In the genomic region with DNA sequence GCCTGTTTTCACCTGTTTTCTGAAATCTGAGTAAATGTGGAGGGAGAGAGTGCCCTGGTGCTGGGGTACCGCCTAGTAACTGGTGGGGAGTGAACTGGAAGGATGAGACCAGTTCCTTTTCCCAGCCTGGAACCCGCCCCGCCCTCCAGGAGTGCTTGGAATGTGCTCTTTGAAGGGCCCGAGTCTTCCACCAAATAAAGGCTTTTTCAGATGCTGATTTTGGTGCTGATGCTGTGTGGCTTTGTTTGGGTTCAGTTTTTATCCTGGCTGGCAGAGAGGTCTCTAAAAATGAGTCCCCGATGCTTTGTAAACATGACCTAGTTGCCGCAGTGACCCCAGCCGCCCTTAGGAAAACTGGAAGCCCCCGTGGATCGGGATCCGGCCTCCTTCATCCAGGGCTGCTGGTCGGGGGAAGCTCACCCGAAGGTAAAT, we compare ENCODE assay signal across 16 cellular contexts. TPM values are rescaled to one million over a fixed set of nuclear protein-coding genes. Genes with fewer than 3 reads are reported as not detected.
DNase-seq lines count a peak whose midpoint lies in the region; ATAC-seq, FAIRE-seq and TF ChIP-seq lines count a peak whose summit lies in the region.
"Had no signal": no experiment of that assay in that cellular context is flagged by ENCODE, and none has a peak within 500 bp of the region (broad histone marks: within the 10 kb centered on the region; RNA-seq: fewer than 3 reads in every experiment).

No MANE protein-coding gene starts in this region.

- peaks cover 71% of the 10 kb centered on the region for H3K79me2 ChIP-seq in HepG2 (ENCODE audit: insufficient read depth, low read length)

- no peak overlapping the region for H3K9ac ChIP-seq in HUES48 (ENCODE audit: low read depth, low read length)
- H3K9ac ChIP-seq in HepG2 (ENCODE audit: insufficient read depth, low read depth, low read length): no peak overlapping the region

- H3K4me1 Mint-ChIP-seq in dendritic cell treated with granulocyte-macrophage colony-stimulating factor and Interleukin-4, amounts not matched to agents 40 ng/mL and 50 ng/mL, for 4 days (ENCODE audit: low read depth): peaks cover 84% of the 10 kb centered on the region

- in situ Hi-C loops in gastrocnemius medialis (cut with MboI; ENCODE audit: low sequenced_read_pairs in 4 of 4): no loop called here
- in situ Hi-C loops in HepG2 (cut with HindIII; ENCODE audit: extremely low pct_ligation_motif_present, low pct_unique_long_range_greater_than_20kb): no loop called here

- no peaks in the 10 kb centered on the region for H3K27me3 Mint-ChIP-seq in dendritic cell treated with granulocyte-macrophage colony-stimulating factor and Interleukin-4, amounts not matched to agents 40 ng/mL and 50 ng/mL, for 4 days
- H3K27me3 Mint-ChIP-seq: naive thymus-derived CD4-positive, alpha-beta T cell had no signal

- TF ChIP-seq CTCF in gastrocnemius medialis (IDR thresholded peaks at IDR 0.05 in 4 of 5, conservative IDR thresholded peaks at IDR 0.05 in 1 of 5) (no peak), HepG2 (CRISPR knock-in tag; IDR thresholded peaks at IDR 0.05) (no peak)

- POLR2A ChIA-PET in HepG2 (lab: Yijun Ruan, JAX): no interaction called here

- FAIRE-seq in HepG2 (lab: Jason Lieb, UNC): no peak

- no peaks in the 10 kb centered on the region for H3K9me3 ChIP-seq in HUES48 (ENCODE audit: control insufficient read depth, insufficient read depth, low read length)
- H3K9me3 ChIP-seq in gastrocnemius medialis: no peaks in the 10 kb centered on the region
- no peaks in the 10 kb centered on the region for H3K9me3 ChIP-seq in HepG2 (ENCODE audit: low read length)
- H3K9me3 ChIP-seq: BE2C had no signal

- H3K27ac Mint-ChIP-seq in dendritic cell treated with granulocyte-macrophage colony-stimulating factor and Interleukin-4, amounts not matched to agents 40 ng/mL and 50 ng/mL, for 4 days: peak overlapping the region; percentile 40
- H3K27ac Mint-ChIP-seq: activated T-helper 1 cell treated with anti-CD3 and anti-CD28 coated beads, Interleukin-12 subunit alpha, Interleukin-12 subunit beta, Interleukin-2, Interleukin-4 antibody, amounts not matched to agents 30 ng/mL and 10 ng/mL and 1 ng/mL, durations not matched to agents 14 hours and 24 hours and 36 hours had no signal

- peaks cover 65% of the 10 kb centered on the region for H4K20me1 ChIP-seq in HepG2 (ENCODE audit: insufficient read depth, low read length)

- no peak for TF ChIP-seq POLR2A in gastrocnemius medialis (IDR thresholded peaks at IDR 0.05)
- no peak for TF ChIP-seq POLR2A in HepG2 (IDR thresholded peaks at IDR 0.05; ENCODE audit: insufficient read depth in 1 of 2, low read depth in 2 of 2, low read length in 2 of 2)

- peaks cover 96% of the 10 kb centered on the region for H3K27me3 ChIP-seq in HUES48 (ENCODE audit: control insufficient read depth, insufficient read depth, low read length)
- H3K27me3 ChIP-seq in gastrocnemius medialis: no peaks in the 10 kb centered on the region
- H3K27me3 ChIP-seq in HepG2 (ENCODE audit: control insufficient read depth in 1 of 2, insufficient read depth in 2 of 2, low read length in 2 of 2): no peaks in the 10 kb centered on the region
- H3K27me3 ChIP-seq: BE2C had no signal

- H3K36me3 ChIP-seq in HUES48 (ENCODE audit: control insufficient read depth, insufficient read depth, low read length) (no peaks in the 10 kb centered on the region), gastrocnemius medialis (no peaks in the 10 kb centered on the region), HepG2 (replicated peaks in 1 of 2; ENCODE audit: control insufficient read depth in 1 of 2, insufficient read depth in 2 of 2, low read length in 2 of 2) (peaks cover 2 to 19% of the 10 kb centered on the region in 2 experiments; a peak in 2 of 5 replicates)

- no peak for TF ChIP-seq RAD21 in HepG2 (CRISPR knock-in tag; IDR thresholded peaks at IDR 0.05)

- no peak overlapping the region for H3K4me3 Mint-ChIP-seq in dendritic cell treated with granulocyte-macrophage colony-stimulating factor and Interleukin-4, amounts not matched to agents 40 ng/mL and 50 ng/mL, for 4 days
- H3K4me3 Mint-ChIP-seq: activated T-helper 1 cell treated with anti-CD3 and anti-CD28 coated beads, Interleukin-12 subunit alpha, Interleukin-12 subunit beta, Interleukin-2, Interleukin-4 antibody, amounts not matched to agents 30 ng/mL and 10 ng/mL and 1 ng/mL, durations not matched to agents 14 hours and 24 hours and 36 hours had no signal

- BruUV-seq in HepG2 (replicated peaks; lab: Mats Ljungman, UMichigan): no TSS peak

- ATAC-seq in gastrocnemius medialis (no peak), HepG2 (no peak)
- ATAC-seq: left lobe of liver; naive thymus-derived CD4-positive, alpha-beta T cell had no signal

- DNase-seq in islet precursor cell (peak; percentile 77), gastrocnemius medialis (no peak), HepG2 (ENCODE audit: low spot score) (no peak), amygdala (lab: John Stamatoyannopoulos, UW) (no peak)
- DNase-seq in stimulated activated CD4-positive, alpha-beta T cell treated with anti-CD3 and anti-CD28 coated beads, Interleukin-12 subunit alpha, Interleukin-12 subunit beta, amount 100 ng/mL, for 4 hours: no peak
- no peak for DNase-seq in activated CD8-positive, alpha-beta memory T cell treated with anti-CD3 and anti-CD28 coated beads, Interleukin-2, amount 50 U/mL, for 48 hours
- DNase-seq: BE2C; naive thymus-derived CD4-positive, alpha-beta T cell; NCI-H1694 treated with DMSO at 0.1 percent for 48 hours; OCI-M1; stimulated activated CD4-positive, alpha-beta T cell treated with anti-CD3 and anti-CD28 coated beads, Interleukin-2, amount 100 ng/mL, for 24 hours had no signal

- CTCF ChIA-PET in HepG2 (lab: Yijun Ruan, JAX; ENCODE audit: low intra/inter-chr PET ratio, low total read pairs): no interaction called here

- TF ChIP-seq EP300 in HepG2 (IDR thresholded peaks at IDR 0.05; ENCODE audit: low read depth in 2 of 2, low read length in 2 of 2) (no peak), HepG2 (CRISPR knock-in tag; IDR thresholded peaks at IDR 0.05; ENCODE audit: borderline replicate concordance) (no peak)

- H3K4me1 ChIP-seq in HUES48 (ENCODE audit: control insufficient read depth, insufficient read depth, low read length): peaks cover 19% of the 10 kb centered on the region
- peaks cover 34 to 44% of the 10 kb centered on the region in 2 donors for H3K4me1 ChIP-seq in gastrocnemius medialis
- H3K4me1 ChIP-seq in HepG2 (ENCODE audit: insufficient read depth, low read length): peaks cover 34% of the 10 kb centered on the region
- H3K4me1 ChIP-seq: BE2C had no signal

- no peak overlapping the region for H2AFZ ChIP-seq in HepG2 (ENCODE audit: low read length)

- H3K4me2 ChIP-seq in HepG2 (ENCODE audit: low read depth, low read length): no peak overlapping the region

- H3K27ac ChIP-seq in HUES48 (ENCODE audit: low read depth, low read length): peak overlapping the region; percentile 90
- peak overlapping the region; percentile 12 to 62 (median 40) for H3K27ac ChIP-seq in gastrocnemius medialis
- no peak overlapping the region for H3K27ac ChIP-seq in HepG2 (ENCODE audit: extremely low read length, insufficient read depth, low read length)
- H3K27ac ChIP-seq: epithelial cell of prostate had no signal

- peaks cover 28% of the 10 kb centered on the region for H3K36me3 Mint-ChIP-seq in dendritic cell treated with granulocyte-macrophage colony-stimulating factor and Interleukin-4, amounts not matched to agents 40 ng/mL and 50 ng/mL, for 4 days (ENCODE audit: low read depth)

- no peaks in the 10 kb centered on the region for H3K9me3 Mint-ChIP-seq in dendritic cell treated with granulocyte-macrophage colony-stimulating factor and Interleukin-4, amounts not matched to agents 40 ng/mL and 50 ng/mL, for 4 days
- H3K9me3 Mint-ChIP-seq: activated T-helper 1 cell treated with anti-CD3 and anti-CD28 coated beads, Interleukin-12 subunit alpha, Interleukin-12 subunit beta, Interleukin-2, Interleukin-4 antibody, amounts not matched to agents 30 ng/mL and 10 ng/mL and 1 ng/mL, durations not matched to agents 14 hours and 24 hours and 36 hours had no signal

- intact Hi-C loops in dendritic cell treated with granulocyte-macrophage colony-stimulating factor and Interleukin-4, amounts not matched to agents 40 ng/mL and 50 ng/mL, for 4 days (cut with micrococcal nuclease): no loop called here
- intact Hi-C loops in gastrocnemius medialis (cut with DNase I; ENCODE audit: low total_unique reads): no loop called here
- intact Hi-C loops in HepG2 (cut with micrococcal nuclease; ENCODE audit: unreplicated experiment): no loop called here

- WGBS in HepG2 (ENCODE audit: low lambda C conversion rate): 98% methylated on average over 10 of the region's 12 CpGs

- peak overlapping the region; percentile 59 for H3K4me3 ChIP-seq in HUES48 (ENCODE audit: low read depth, low read length)
- no peak overlapping the region for H3K4me3 ChIP-seq in gastrocnemius medialis
- no peak overlapping the region for H3K4me3 ChIP-seq in HepG2 (replicated peaks in 1 of 3; ENCODE audit: insufficient read depth in 1 of 3, low read depth in 2 of 3, low read length in 3 of 3)

TF ChIP-seq in HepG2, 621 proteins besides CTCF, POLR2A, EP300 and RAD21 (continues in another document):
- no peak for TF ChIP-seq ERF (CRISPR knock-in tag; IDR thresholded peaks at IDR 0.05)

RNA-seq across cellular contexts. Expression of a gene that starts 25.9 kb away (rescaled TPM):
- total RNA-seq in gastrocnemius medialis (10 to 100 TPM in 3 of 4 donors, 1 to 10 TPM in 1; 9.8 to 43.6 (median 18.8) TPM), HepG2 (2016; rRNA removed; fragmentation: Illumina TruSeq; extraction: Trizol) (8.8 and 9.7 TPM in 2 replicates)
- total RNA-seq in HepG2 (2016; cell fraction: cytosol; rRNA removed; fragmentation: Illumina TruSeq; extraction: Trizol; ENCODE audit: low read depth): 20.0 and 23.4 TPM in 2 replicates
- total RNA-seq in HepG2 (2016; cell fraction: insoluble cytoplasmic fraction; rRNA removed; fragmentation: Illumina TruSeq; extraction: Trizol): 7.9 and 8.8 TPM in 2 replicates
- total RNA-seq in HepG2 (2016; cell fraction: membrane; rRNA removed; fragmentation: Illumina TruSeq; extraction: Trizol): 8.0 and 8.3 TPM in 2 replicates
- 9.2 and 12.0 TPM in 2 replicates for total RNA-seq in HepG2 (2016; cell fraction: nucleus; rRNA removed; fragmentation: Illumina TruSeq; extraction: Trizol)
- polyA plus RNA-seq in HepG2 (2011; rRNA removed): 4.6 and 4.7 TPM in 2 replicates
- polyA plus RNA-seq in HepG2 (2011; cell fraction: cytosol; rRNA removed): 1.7 and 2.8 TPM in 2 replicates
- polyA plus RNA-seq in HepG2 (2011; cell fraction: nucleus; rRNA removed): 17.7 and 24.7 TPM in 2 replicates
- polyA plus RNA-seq in HepG2 (2012): 4.4 and 4.8 TPM in 2 replicates
- polyA plus RNA-seq in HepG2 (2016; cell fraction: cytosol; fragmentation: Illumina TruSeq; extraction: Trizol; ENCODE audit: low read depth): 0.55 and 0.96 TPM in 2 replicates
- polyA plus RNA-seq in HepG2 (2016; cell fraction: insoluble cytoplasmic fraction; fragmentation: Illumina TruSeq; extraction: Trizol; ENCODE audit: low read depth): 3.9 and 5.8 TPM in 2 replicates
- 0.41 and 0.84 TPM in 2 replicates for polyA plus RNA-seq in HepG2 (2016; cell fraction: membrane; fragmentation: Illumina TruSeq; extraction: Trizol; ENCODE audit: low read depth)
- polyA plus RNA-seq in HepG2 (2016; cell fraction: nucleus; fragmentation: Illumina TruSeq; extraction: Trizol; ENCODE audit: insufficient read depth, low read depth): 15.3 and 17.1 TPM in 2 replicates
- 16.6 and 23.1 TPM in 2 replicates for polyA minus RNA-seq in HepG2 (2011; rRNA and poly(A)+ RNA removed; ENCODE audit: low replicate concordance)
- 12.9 and 14.4 TPM in 2 replicates for polyA minus RNA-seq in HepG2 (2011; cell fraction: cytosol; rRNA and poly(A)+ RNA removed)
- 16.2 and 17.8 TPM in 2 replicates for polyA minus RNA-seq in HepG2 (2011; cell fraction: nucleus; rRNA and poly(A)+ RNA removed)
